ENCODE assay signal across 17 cellular contexts in genomic region chr13:60661514-60661913, GRCh38.
DNase-seq lines count a peak whose midpoint lies in the region; ATAC-seq lines count a peak whose summit lies in the region.
"Had no signal": no experiment of that assay in that cellular context is flagged by ENCODE, and none has a peak within 500 bp of the region (broad histone marks: within the 10 kb centered on the region; RNA-seq: fewer than 3 reads in every experiment).

No MANE protein-coding gene starts in this region.

- no peak for ATAC-seq in GM18858 (IDR thresholded peaks at IDR 0.05; ENCODE audit: unreplicated experiment)
- ATAC-seq: Panc1 had no signal

- H3K27me3 Mint-ChIP-seq in activated T-cell treated with anti-CD3 and anti-CD28 coated beads, Interleukin-2, amount 50 U/mL, for 24 hours: no peaks in the 10 kb centered on the region

- no peak overlapping the region for H3K9ac ChIP-seq in neuronal stem cell (ENCODE audit: low read depth, low read length, poor library complexity)
- H3K9ac ChIP-seq: BLaER1 treated with 17β-estradiol and CSF1 and Interleukin-3, amounts not matched to agents 10 nM and 100 nM had no signal

- no peaks in the 10 kb centered on the region for H3K36me3 ChIP-seq in neuronal stem cell (replicated peaks in 1 of 2; ENCODE audit: control insufficient read depth in 2 of 2, insufficient read depth in 2 of 2, low read length in 2 of 2)
- H3K36me3 ChIP-seq: BLaER1 treated with 17β-estradiol and CSF1 and Interleukin-3, amounts not matched to agents 10 nM and 100 nM had no signal

- H3K4me2 ChIP-seq in neuronal stem cell (ENCODE audit: insufficient read depth, low read length, poor library complexity, severe bottlenecking): no peak overlapping the region
- H3K4me2 ChIP-seq: BLaER1 treated with 17β-estradiol and CSF1 and Interleukin-3, amounts not matched to agents 10 nM and 100 nM had no signal

- peaks cover 4% of the 10 kb centered on the region for H3K9me3 Mint-ChIP-seq in activated T-cell treated with anti-CD3 and anti-CD28 coated beads, Interleukin-2, amount 50 U/mL, for 24 hours

- H4K91ac ChIP-seq in neuronal stem cell (ENCODE audit: low read depth, low read length, poor library complexity): no peak overlapping the region

- H2BK15ac ChIP-seq in neuronal stem cell (ENCODE audit: low read length): no peak overlapping the region

- H3K27ac ChIP-seq in neuronal stem cell (replicated peaks; ENCODE audit: low read length): no peak overlapping the region
- H3K27ac ChIP-seq: BLaER1 treated with 17β-estradiol and CSF1 and Interleukin-3, amounts not matched to agents 10 nM and 100 nM had no signal

- H3K4ac ChIP-seq in neuronal stem cell (ENCODE audit: low read length): no peak overlapping the region

- H3K4me3 Mint-ChIP-seq in activated T-cell treated with anti-CD3 and anti-CD28 coated beads, Interleukin-2, amount 50 U/mL, for 24 hours: no peak overlapping the region

- no peak overlapping the region for H2AK5ac ChIP-seq in neuronal stem cell (ENCODE audit: low read depth, low read length)

- DNase-seq in Ammon's horn (ENCODE audit: low spot score) (peak; percentile 12), NCI-H524 treated with DMSO at 0.1 percent for 48 hours (lab: John Stamatoyannopoulos, UW) (peak; percentile 61), ecto neural progenitor cell (ENCODE audit: low spot score) (peak; percentile 67), neuronal stem cell (ENCODE audit: low spot score) (no peak), SIG-M5 (lab: John Stamatoyannopoulos, UW) (no peak)
- no peak for DNase-seq in activated T-cell treated with anti-CD3 and anti-CD28 coated beads, Interleukin-2, amount 50 U/mL, for 24 hours
- DNase-seq: EL, GOT3, KBM-7, NCI-H1105 treated with DMSO at 0.1 percent for 48 hours, NCI-H1694, NCI-H2081 treated with DMSO at 0.1 percent for 48 hours, NCI-H510A treated with DMSO at 0.1 percent for 48 hours, SW 1271 had no signal

- no peak overlapping the region for H3K14ac ChIP-seq in neuronal stem cell (ENCODE audit: low read length)

- no peaks in the 10 kb centered on the region for H3K9me3 ChIP-seq in neuronal stem cell (replicated peaks in 1 of 2; ENCODE audit: control insufficient read depth in 2 of 2, insufficient read depth in 1 of 2, low read depth in 1 of 2, low read length in 2 of 2)

- no CpG with 5 or more reads among the region's 3 CpGs for WGBS in neuronal stem cell (ENCODE audit: extremely low coverage in 2 of 2, insufficient read length in 2 of 2, insufficient replicate concordance in 1 of 2), 2 donors

- H3K4me1 Mint-ChIP-seq in activated T-cell treated with anti-CD3 and anti-CD28 coated beads, Interleukin-2, amount 50 U/mL, for 24 hours (ENCODE audit: low read depth): no peaks in the 10 kb centered on the region

- H3K79me1 ChIP-seq in neuronal stem cell (ENCODE audit: low read depth, low read length): no peaks in the 10 kb centered on the region

- H3K4me1 ChIP-seq in neuronal stem cell (ENCODE audit: control insufficient read depth in 2 of 2, insufficient read depth in 1 of 2, low read depth in 1 of 2, low read length in 2 of 2): peaks cover 0 to 7% of the 10 kb centered on the region in 2 donors

- no peak overlapping the region for H2AFZ ChIP-seq in neuronal stem cell (ENCODE audit: low read length)

- peak overlapping the region; percentile 84 for H3K18ac ChIP-seq in neuronal stem cell (ENCODE audit: low read length)

- no peak overlapping the region for H2BK120ac ChIP-seq in neuronal stem cell (ENCODE audit: low read depth, low read length)

- no peak overlapping the region for H3K23ac ChIP-seq in neuronal stem cell (ENCODE audit: low read depth, low read length, poor library complexity)

- H3K36me3 Mint-ChIP-seq in activated T-cell treated with anti-CD3 and anti-CD28 coated beads, Interleukin-2, amount 50 U/mL, for 24 hours (ENCODE audit: low read depth): no peaks in the 10 kb centered on the region

- peak overlapping the region; percentile 48 for H4K8ac ChIP-seq in neuronal stem cell (ENCODE audit: low read depth, low read length)

- H3K27ac Mint-ChIP-seq in activated T-cell treated with anti-CD3 and anti-CD28 coated beads, Interleukin-2, amount 50 U/mL, for 24 hours: no peak overlapping the region

- no peaks in the 10 kb centered on the region for H3K27me3 ChIP-seq in neuronal stem cell (ENCODE audit: control insufficient read depth in 3 of 3, insufficient read depth in 3 of 3, low read depth in 1 of 3, low read length in 3 of 3)
- H3K27me3 ChIP-seq: BLaER1 treated with 17β-estradiol and CSF1 and Interleukin-3, amounts not matched to agents 10 nM and 100 nM had no signal

- peak overlapping the region; percentile 46 for H2BK12ac ChIP-seq in neuronal stem cell (ENCODE audit: low read length)

- H3K4me3 ChIP-seq in neuronal stem cell (ENCODE audit: low read length in 2 of 2): no peak overlapping the region
- H3K4me3 ChIP-seq: BLaER1 treated with 17β-estradiol and CSF1 and Interleukin-3, amounts not matched to agents 10 nM and 100 nM had no signal

- no peak overlapping the region for H2BK5ac ChIP-seq in neuronal stem cell (ENCODE audit: low read length)

Comparison
In these comparisons a context has a peak if more than half of its experiments do, and no peak if none do; other contexts are left out.
1. DNase-seq: peak in Ammon's horn (single experiment), NCI-H524 treated with DMSO at 0.1 percent for 48 hours (single experiment) and ecto neural progenitor cell (single experiment); none in neuronal stem cell (single experiment), SIG-M5 (single experiment) and activated T-cell treated with anti-CD3 and anti-CD28 coated beads, Interleukin-2, amount 50 U/mL, for 24 hours (single experiment).